In genomic region chr4:83009529-83009928, GRCh38 we compare ENCODE assay signal across 8 cellular contexts. TPM values are rescaled to one million over a fixed set of nuclear protein-coding genes. Genes with fewer than 3 reads are reported as not detected.
A peak's percentile ranks its signal among the peaks of the same experiment; 100 is the strongest.
DNase-seq lines count a peak whose midpoint lies in the region; ATAC-seq, FAIRE-seq and TF ChIP-seq lines count a peak whose summit lies in the region.

No MANE protein-coding gene starts in this region.

- H3K27ac ChIP-seq in OCI-LY7 (ENCODE audit: low read depth, low read length, poor library complexity, severe bottlenecking) (peak overlapping the region; percentile 92), endothelial cell of umbilical vein (ENCODE audit: insufficient read depth, low read depth, low read length) (peak overlapping the region; percentile 86), parathyroid adenoma (no peak overlapping the region)

- H3K36me3 ChIP-seq in ES-I3 (ENCODE audit: insufficient read depth, low read length) (no peaks in the 10 kb centered on the region), OCI-LY7 (ENCODE audit: insufficient read depth, low read length) (peaks cover 24% of the 10 kb centered on the region), endothelial cell of umbilical vein (ENCODE audit: control insufficient read depth in 2 of 2, extremely low read depth in 1 of 2, insufficient read depth in 2 of 2, low read length in 2 of 2) (no peaks in the 10 kb centered on the region), parathyroid adenoma (ENCODE audit: control insufficient read depth, insufficient read depth, low read length) (no peaks in the 10 kb centered on the region)

- dilution Hi-C loops in endothelial cell of umbilical vein (cut with MboI; ENCODE audit: extremely low pct_ligation_motif_present, low sequenced_read_pairs): no loop called here

- H3K4me3 ChIP-seq in OCI-LY7 (ENCODE audit: low read depth, low read length, poor library complexity, severe bottlenecking): peak overlapping the region; percentile 97
- peak overlapping the region; percentile 84 to 90 (median 88) for H3K4me3 ChIP-seq in endothelial cell of umbilical vein (replicated peaks in 1 of 3; ENCODE audit: insufficient read depth in 1 of 3, low read depth in 1 of 3, low read length in 3 of 3)
- peak overlapping the region; percentile 81 for H3K4me3 ChIP-seq in parathyroid adenoma (ENCODE audit: low read depth, low read length)

- H4K20me1 ChIP-seq in OCI-LY7 (ENCODE audit: insufficient read depth, low read length) (peaks cover 7% of the 10 kb centered on the region; the same call in 1 of the 2 replicates), endothelial cell of umbilical vein (replicated peaks; ENCODE audit: control insufficient read depth, extremely low read depth, insufficient read depth, low read length) (no peaks in the 10 kb centered on the region)

- H3K9me3 ChIP-seq in ES-I3 (ENCODE audit: control insufficient read depth, insufficient read depth, low read length) (no peaks in the 10 kb centered on the region), OCI-LY7 (ENCODE audit: low read length) (no peaks in the 10 kb centered on the region), endothelial cell of umbilical vein (replicated peaks; ENCODE audit: control insufficient read depth, insufficient read depth, low read length) (no peaks in the 10 kb centered on the region), parathyroid adenoma (ENCODE audit: control insufficient read depth, low read length) (no peaks in the 10 kb centered on the region)

- DNase-seq in OCI-LY7 (ENCODE audit: low spot score) (no peak), endothelial cell of umbilical vein (ENCODE audit: low read depth, low spot score) (peak; percentile 17), KG1 (lab: John Stamatoyannopoulos, UW) (no peak), GDM1 (lab: John Stamatoyannopoulos, UW) (no peak)

- no peak for FAIRE-seq in endothelial cell of umbilical vein (lab: Jason Lieb, UNC)

- no peaks in the 10 kb centered on the region for H3K27me3 ChIP-seq in endothelial cell of umbilical vein (ENCODE audit: control insufficient read depth in 2 of 2, insufficient read depth in 2 of 2, low read length in 2 of 2)
- no peaks in the 10 kb centered on the region for H3K27me3 ChIP-seq in parathyroid adenoma (ENCODE audit: control insufficient read depth, insufficient read depth, low read length)

- H3K9ac ChIP-seq in ES-I3 (ENCODE audit: low read depth, low read length) (peak overlapping the region; percentile 90; the same call in 1 of the 2 replicates), endothelial cell of umbilical vein (replicated peaks; ENCODE audit: extremely low read depth, insufficient read depth, low read length) (peak overlapping the region; percentile 97), parathyroid adenoma (no peak overlapping the region)

- H3K9me2 ChIP-seq in OCI-LY7 (ENCODE audit: insufficient read depth, low read length): no peaks in the 10 kb centered on the region

- POLR2A ChIA-PET in OCI-LY7 (lab: Charles Lee) (interaction anchor here (0.8 to 4.3 kb wide), 7 partner anchors 10 to 110 kb away, joined by 4 to 52 read pairs (median 7); partner anchors contain the start of genes COPS4 and THAP9), endothelial cell of umbilical vein (lab: Charles Lee) (no interaction called here)

- TF ChIP-seq POLR2A in endothelial cell of umbilical vein (IDR thresholded peaks at IDR 0.05; ENCODE audit: low read depth, low read length): no peak

- H3K4me1 ChIP-seq in ES-I3 (ENCODE audit: insufficient read depth, low read length): peaks cover 3% of the 10 kb centered on the region; the same call in 1 of the 2 replicates
- H3K4me1 ChIP-seq in OCI-LY7 (ENCODE audit: insufficient read depth, low read length, poor library complexity, severe bottlenecking): peaks cover 29% of the 10 kb centered on the region
- H3K4me1 ChIP-seq in endothelial cell of umbilical vein (ENCODE audit: control insufficient read depth, extremely low read depth, insufficient read depth, low read length): peaks cover 19% of the 10 kb centered on the region
- peaks cover 4% of the 10 kb centered on the region for H3K4me1 ChIP-seq in parathyroid adenoma

- TF ChIP-seq CTCF in OCI-LY7 (conservative IDR thresholded peaks at IDR 0.05; ENCODE audit: low read length): no peak
- TF ChIP-seq CTCF in endothelial cell of umbilical vein (IDR thresholded peaks at IDR 0.05; ENCODE audit: extremely low read depth in 1 of 2, insufficient read depth in 1 of 2, low read depth in 1 of 2, low read length in 2 of 2): no peak
- TF ChIP-seq CTCF in parathyroid adenoma (IDR thresholded peaks at IDR 0.05): no peak

- H3K9me1 ChIP-seq in endothelial cell of umbilical vein (replicated peaks; ENCODE audit: control insufficient read depth, extremely low read depth, insufficient read depth, low read length): no peaks in the 10 kb centered on the region

- H3K79me2 ChIP-seq in OCI-LY7 (ENCODE audit: insufficient read depth, low read depth, low read length) (peaks cover 78% of the 10 kb centered on the region), endothelial cell of umbilical vein (ENCODE audit: control insufficient read depth, insufficient read depth, low read length) (peaks cover 65% of the 10 kb centered on the region), parathyroid adenoma (peaks cover 6% of the 10 kb centered on the region)

- BruUV-seq in OCI-LY7 (replicated peaks; lab: Mats Ljungman, UMichigan): TSS peak; percentile 25
- TSS peak; percentile 11 for BruUV-seq in endothelial cell of umbilical vein (replicated peaks; lab: Mats Ljungman, UMichigan)

- intact Hi-C loops in OCI-LY7 (cut with micrococcal nuclease; ENCODE audit: unreplicated experiment): no loop called here
- intact Hi-C loops in endothelial cell of umbilical vein (cut with micrococcal nuclease): no loop called here

- ATAC-seq in GM18502 (IDR thresholded peaks at IDR 0.05; ENCODE audit: poor library complexity, unreplicated experiment) (no peak), HG03159 (IDR thresholded peaks at IDR 0.05; ENCODE audit: unreplicated experiment) (no peak)

- H3K4me2 ChIP-seq in OCI-LY7 (ENCODE audit: low read length) (peak overlapping the region; percentile 87), endothelial cell of umbilical vein (ENCODE audit: insufficient read depth, low read length) (peak overlapping the region; percentile 87), parathyroid adenoma (ENCODE audit: low read length) (peak overlapping the region; percentile 95)

- H2AFZ ChIP-seq in OCI-LY7 (ENCODE audit: low read length) (no peak overlapping the region), endothelial cell of umbilical vein (ENCODE audit: low read depth, low read length) (no peak overlapping the region), parathyroid adenoma (peak overlapping the region; percentile 11)

- CTCF ChIA-PET in OCI-LY7 (lab: Charles Lee; ENCODE audit: unreplicated experiment) (no interaction called here), endothelial cell of umbilical vein (lab: Charles Lee) (interaction anchor here (2.4 to 2.9 kb wide), 2 partner anchors 251 to 275 kb away, joined by 5 to 8 read pairs; partner anchors contain the start of gene COQ2)

TF ChIP-seq in endothelial cell of umbilical vein, 7 proteins besides CTCF, POLR2A, EP300 and RAD21:
- TF ChIP-seq GATA2 (IDR thresholded peaks at IDR 0.05; ENCODE audit: insufficient read depth, insufficient read length, low read depth, low read length) (no peak), JUN (IDR thresholded peaks at IDR 0.05; ENCODE audit: borderline replicate concordance, insufficient read depth, insufficient read length, low read depth) (no peak), MYC (IDR thresholded peaks at IDR 0.05; ENCODE audit: low read depth, low read length) (no peak), MAX (IDR thresholded peaks at IDR 0.05; ENCODE audit: insufficient read depth, insufficient read length) (no peak), POLR2AphosphoS5 (IDR thresholded peaks at IDR 0.05; ENCODE audit: insufficient read depth, low read depth, low read length) (no peak), FOS (IDR thresholded peaks at IDR 0.05; ENCODE audit: borderline replicate concordance, insufficient read depth, low read length) (no peak), EZH2 (IDR thresholded peaks at IDR 0.05; ENCODE audit: borderline replicate concordance, low read depth, low read length, severe bottlenecking) (no peak)

RNA-seq across cellular contexts. Expression of gene LIN54, which starts 1.1 kb away (rescaled TPM):
- total RNA-seq in OCI-LY7 (2014; rRNA removed; shearing (Covaris generic)): 48.3 and 48.9 TPM in 2 replicates
- total RNA-seq in OCI-LY7 (2022) (47.6 and 59.1 TPM in 2 replicates), endothelial cell of umbilical vein (14.8 and 15.7 TPM in 2 replicates)
- 6.2 and 6.5 TPM in 2 replicates for polyA plus RNA-seq in endothelial cell of umbilical vein
- polyA plus RNA-seq in endothelial cell of umbilical vein (2011; cell fraction: cytosol; rRNA removed): 6.7 and 7.6 TPM in 2 replicates
- 8.2 and 9.4 TPM in 2 replicates for polyA plus RNA-seq in endothelial cell of umbilical vein (2011; cell fraction: nucleus; rRNA removed)
- polyA plus RNA-seq in endothelial cell of umbilical vein (2012): 6.2 and 10.5 TPM in 2 replicates
- 23.8 and 25.3 TPM in 2 replicates for polyA minus RNA-seq in endothelial cell of umbilical vein
- 24.5 TPM for polyA minus RNA-seq in endothelial cell of umbilical vein (2011; cell fraction: cytosol; rRNA and poly(A)+ RNA removed)
- 19.1 and 31.3 TPM in 2 replicates for polyA minus RNA-seq in endothelial cell of umbilical vein (2011; cell fraction: nucleus; rRNA and poly(A)+ RNA removed)

RNA-seq across cellular contexts. Expression of gene COPS4, which starts 25.5 kb away (rescaled TPM):
- 38.9 and 44.2 TPM in 2 replicates for total RNA-seq in OCI-LY7 (2014; rRNA removed; shearing (Covaris generic))
- total RNA-seq in OCI-LY7 (2022): 35.5 and 38.5 TPM in 2 replicates
- 47.3 and 53.0 TPM in 2 replicates for total RNA-seq in endothelial cell of umbilical vein
- polyA plus RNA-seq in endothelial cell of umbilical vein: 29.8 and 30.7 TPM in 2 replicates
- 61.9 and 64.9 TPM in 2 replicates for polyA plus RNA-seq in endothelial cell of umbilical vein (2011; cell fraction: cytosol; rRNA removed)
- 40.6 and 55.2 TPM in 2 replicates for polyA plus RNA-seq in endothelial cell of umbilical vein (2011; cell fraction: nucleus; rRNA removed)
- polyA plus RNA-seq in endothelial cell of umbilical vein (2012): 61.3 and 109 TPM in 2 replicates
- 38.7 and 43.2 TPM in 2 replicates for polyA minus RNA-seq in endothelial cell of umbilical vein
- 9.4 TPM for polyA minus RNA-seq in endothelial cell of umbilical vein (2011; cell fraction: cytosol; rRNA and poly(A)+ RNA removed)
- 20.3 and 27.8 TPM in 2 replicates for polyA minus RNA-seq in endothelial cell of umbilical vein (2011; cell fraction: nucleus; rRNA and poly(A)+ RNA removed)
